Comparison of ENCODE assay signal across 8 cellular contexts in the genomic region with DNA sequence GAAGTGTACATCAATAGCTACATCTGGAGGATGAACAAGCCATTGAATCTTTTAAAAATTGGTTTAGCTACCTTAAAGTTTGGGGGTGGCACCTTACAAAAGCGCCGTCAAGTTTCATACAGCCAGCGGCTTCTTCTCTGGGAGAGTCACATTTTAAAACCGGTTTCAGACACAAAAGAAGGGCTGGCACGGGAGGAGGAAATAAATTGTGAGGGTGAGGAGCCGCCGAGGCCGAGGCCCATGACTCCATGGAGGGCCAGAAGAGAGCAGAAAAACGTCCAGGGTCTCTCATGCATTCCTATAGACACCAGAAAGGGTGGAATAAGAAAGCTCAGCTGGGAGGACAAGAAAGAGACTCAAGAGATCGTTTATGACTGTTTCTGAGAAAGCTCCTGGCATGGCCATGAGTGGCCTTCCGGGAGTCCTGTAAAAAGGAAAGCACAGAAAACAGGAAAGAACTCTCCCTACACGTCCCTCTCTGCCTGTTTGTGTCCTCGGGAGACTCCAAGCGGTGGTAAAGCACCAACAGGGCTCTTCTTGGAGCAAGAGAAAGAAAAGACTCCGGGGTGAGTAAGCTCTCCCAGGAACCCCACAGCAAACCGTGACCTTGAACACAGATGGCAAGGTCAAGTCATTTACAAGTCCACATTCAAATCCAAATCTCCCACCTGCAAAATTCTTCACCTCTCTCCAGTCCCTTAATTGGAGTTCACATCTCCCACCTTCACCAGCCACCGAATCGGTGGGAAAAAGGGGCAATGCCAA. TPM values are rescaled to one million over a fixed set of nuclear protein-coding genes. Genes with fewer than 3 reads are reported as not detected.
A peak's percentile ranks its signal among the peaks of the same experiment; 100 is the strongest.
DNase-seq lines count a peak whose midpoint lies in the region; TF ChIP-seq lines count a peak whose summit lies in the region.

No MANE protein-coding gene starts in this region.

- H3K27me3 Mint-ChIP-seq in HFFc6 (ENCODE audit: insufficient read depth) = peaks cover 9% of the 10 kb centered on the region; the same call in 1 of the 2 replicates

- TF ChIP-seq CTCF in C4-2B (conservative IDR thresholded peaks at IDR 0.05) (peak; percentile 30), HFFc6 (IDR thresholded peaks at IDR 0.05) (peak; percentile 43; the same call in 1 of the 2 replicates), VCaP (conservative IDR thresholded peaks at IDR 0.05) (peak; percentile 38), esophagus squamous epithelium (IDR thresholded peaks at IDR 0.05) (peak in 1 of 6 experiments; percentile 2), uterus (IDR thresholded peaks at IDR 0.05) (peak in 1 of 4 experiments; percentile 31)

- no peaks in the 10 kb centered on the region for H3K36me3 Mint-ChIP-seq in HFFc6 (ENCODE audit: low read depth)

- peak overlapping the region; percentile 64 to 85 (median 78) for H3K4me3 ChIP-seq in esophagus squamous epithelium
- peak overlapping the region; percentile 78 to 79 for H3K4me3 ChIP-seq in muscle layer of colon (ENCODE audit: low read depth in 1 of 2, low read length in 2 of 2)
- H3K4me3 ChIP-seq in uterus = peak overlapping the region; percentile 57 to 93

- H3K4me1 Mint-ChIP-seq in HFFc6 (ENCODE audit: low read depth) = peaks cover 43% of the 10 kb centered on the region

- WGBS in esophagus squamous epithelium, 2 donors = 11 to 12% methylated on average over 18 of the region's 18 CpGs

- H3K27ac ChIP-seq in C4-2B (peak overlapping the region; percentile 96), VCaP (peak overlapping the region; percentile 96), esophagus squamous epithelium (peak overlapping the region; percentile 95 to 98 (median 97)), muscle layer of colon (ENCODE audit: low read depth, low read length) (peak overlapping the region; percentile 94), uterus (peak overlapping the region; percentile 86 to 91)

- H3K36me3 ChIP-seq in esophagus squamous epithelium (peaks cover 0 to 34% (median 0%) of the 10 kb centered on the region in 3 donors), muscle layer of colon (ENCODE audit: insufficient read depth, low read length) (peaks cover 11% of the 10 kb centered on the region), uterus (no peaks in the 10 kb centered on the region)

- H3K9ac ChIP-seq in muscle layer of colon (ENCODE audit: low read length) = peak overlapping the region; percentile 77

- H3K9me3 Mint-ChIP-seq in HFFc6 = no peaks in the 10 kb centered on the region

- TF ChIP-seq POLR2A in esophagus squamous epithelium (IDR thresholded peaks at IDR 0.05) (no peak), uterus (IDR thresholded peaks at IDR 0.05) (no peak)

- peak overlapping the region; percentile 88 for H3K4me3 Mint-ChIP-seq in HFFc6

- DNase-seq in HFFc6 (peak; percentile 85), esophagus squamous epithelium (lab: John Stamatoyannopoulos, UW) (no peak), uterus (peak in 1 of 2 donors; percentile 46), SW 1271 (lab: John Stamatoyannopoulos, UW) (no peak)
- DNase-seq in activated CD8-positive, alpha-beta memory T cell treated with anti-CD3 and anti-CD28 coated beads, Interleukin-2, amount 50 U/mL, for 48 hours = no peak

- H3K4me1 ChIP-seq in esophagus squamous epithelium = peaks cover 25 to 90% (median 54%) of the 10 kb centered on the region in 3 donors
- H3K4me1 ChIP-seq in muscle layer of colon (ENCODE audit: insufficient read depth, low read length) = peaks cover 20% of the 10 kb centered on the region
- H3K4me1 ChIP-seq in uterus = peaks cover 0 to 14% of the 10 kb centered on the region in 2 donors

- intact Hi-C loops in esophagus squamous epithelium (cut with DNase I) = loop anchor here (10.0 kb wide), 1 partner anchor 48 kb away; no protein-coding TSS in a partner anchor
- intact Hi-C loops in uterus (cut with DNase I; ENCODE audit: low total_unique reads) = no loop called here

- H3K9me3 ChIP-seq in esophagus squamous epithelium (no peaks in the 10 kb centered on the region), muscle layer of colon (ENCODE audit: low read length) (no peaks in the 10 kb centered on the region), uterus (no peaks in the 10 kb centered on the region)

- peak overlapping the region; percentile 90 for H3K27ac Mint-ChIP-seq in HFFc6

- no peaks in the 10 kb centered on the region for H3K27me3 ChIP-seq in esophagus squamous epithelium
- H3K27me3 ChIP-seq in muscle layer of colon (ENCODE audit: control insufficient read depth in 1 of 2, insufficient read depth in 2 of 2, low read length in 2 of 2) = no peaks in the 10 kb centered on the region
- H3K27me3 ChIP-seq in uterus = no peaks in the 10 kb centered on the region

RNA-seq across cellular contexts. Expression of gene FRAT2, which starts 1.8 kb away (rescaled TPM):
- total RNA-seq in HFFc6 (2021; fragmentation: NEBNext Ultra II Directional; extraction: Animal tissue kit (Norgen Biotek cat#: 25700)) = 1 to 10 TPM; 2.2 to 2.9 (median 2.6) TPM
- total RNA-seq in esophagus squamous epithelium (10 to 100 TPM; 16.6 to 29.4 (median 20.3) TPM), uterus (10 to 100 TPM in 1 of 4 donors, 1 to 10 TPM in 3; 2.4 to 14.9 (median 4.8) TPM)

RNA-seq across cellular contexts. Expression of gene FRAT1, which starts 13.7 kb away (rescaled TPM):
- total RNA-seq in HFFc6 (2021; fragmentation: NEBNext Ultra II Directional; extraction: Animal tissue kit (Norgen Biotek cat#: 25700)) = 1 to 10 TPM in 4 of 6 experiments, under 1 TPM in 2; 0.82 to 1.3 (median 1.1) TPM
- 1 to 10 TPM; 1.7 to 6.1 (median 3.9) TPM for total RNA-seq in esophagus squamous epithelium
- total RNA-seq in uterus = 1 to 10 TPM; 1.8 to 6.9 (median 3.2) TPM

RNA-seq across cellular contexts. Expression of gene ARHGAP19, which starts 40.3 kb away (rescaled TPM):
- total RNA-seq in HFFc6 (2021; fragmentation: NEBNext Ultra II Directional; extraction: Animal tissue kit (Norgen Biotek cat#: 25700)) = 10 to 100 TPM in 3 of 6 experiments, 1 to 10 TPM in 3; 5.2 to 12.3 (median 10.2) TPM
- total RNA-seq in esophagus squamous epithelium (10 to 100 TPM in 1 of 4 donors, 1 to 10 TPM in 3; 3.7 to 15.4 (median 7.5) TPM), uterus (10 to 100 TPM in 3 of 4 donors, 1 to 10 TPM in 1; 5.3 to 25.8 (median 14.0) TPM)
